8 cellular contexts compared by ENCODE assay signal in the genomic region with DNA sequence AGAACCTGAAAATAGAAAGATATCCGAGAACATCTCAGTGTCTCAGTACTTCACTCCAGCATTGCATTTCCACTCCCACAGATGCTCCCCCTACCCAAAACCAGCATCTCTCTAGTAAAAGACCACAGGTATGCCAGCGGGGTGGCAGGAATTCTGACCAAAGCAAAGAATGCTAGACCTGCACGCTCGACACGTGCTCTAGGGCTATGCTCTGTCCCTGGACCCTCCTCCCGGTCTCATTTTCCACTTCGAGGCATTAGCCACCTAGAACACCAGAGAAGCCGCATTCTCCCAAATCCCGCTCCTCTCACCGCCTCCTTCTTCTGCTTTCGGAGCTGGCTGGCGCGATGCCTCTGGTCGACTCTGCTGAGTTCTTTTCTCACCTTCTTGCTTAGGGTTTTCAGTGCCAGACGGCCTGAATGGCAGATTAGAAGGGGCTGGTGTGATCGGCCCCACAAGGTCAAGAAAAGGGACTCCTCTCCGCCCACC. TPM values are rescaled to one million over a fixed set of nuclear protein-coding genes. Genes with fewer than 3 reads are reported as not detected.
DNase-seq lines count a peak whose midpoint lies in the region; ATAC-seq, FAIRE-seq and TF ChIP-seq lines count a peak whose summit lies in the region.

No MANE protein-coding gene starts in this region.

- no peaks in the 10 kb centered on the region for H3K9me3 ChIP-seq in GM12878 (replicated peaks; ENCODE audit: control insufficient read depth, insufficient read depth, low read length)
- H3K9me3 ChIP-seq in HepG2 (ENCODE audit: low read length) = no peaks in the 10 kb centered on the region
- H3K9me3 ChIP-seq in tibial artery = no peaks in the 10 kb centered on the region

- intact Hi-C loops in GM12878 (cut with micrococcal nuclease; ENCODE audit: unreplicated experiment) (loop anchor here (2.0 to 5.0 kb wide), 2 partner anchors 69 to 283 kb away; no protein-coding TSS in a partner anchor), HepG2 (cut with micrococcal nuclease; ENCODE audit: unreplicated experiment) (loop anchor here (2.0 to 5.0 kb wide), 2 partner anchors 17 to 67 kb away; a partner anchor contains a TSS), tibial artery (cut with DNase I; ENCODE audit: low total_unique reads) (no loop called here)

- TF ChIP-seq EP300 in GM12878 (IDR thresholded peaks at IDR 0.05; ENCODE audit: borderline replicate concordance in 1 of 2, control insufficient read depth in 1 of 2, low read depth in 2 of 2, low read length in 2 of 2) (no peak), HepG2 (IDR thresholded peaks at IDR 0.05; ENCODE audit: low read depth in 2 of 2, low read length in 2 of 2) (no peak), HepG2 (CRISPR knock-in tag; IDR thresholded peaks at IDR 0.05; ENCODE audit: borderline replicate concordance) (no peak)

- 2% methylated on average over 17 of the region's 17 CpGs for WGBS in GM12878 (ENCODE audit: insufficient coverage, insufficient replicate concordance, low lambda C conversion rate, missing lambda C conversion rate)
- WGBS in HepG2 (ENCODE audit: low lambda C conversion rate) = 1% methylated on average over 16 of the region's 17 CpGs

- no peak for TF ChIP-seq RAD21 in GM12878 (IDR thresholded peaks at IDR 0.05; ENCODE audit: insufficient read depth, low read depth, low read length)
- no peak for TF ChIP-seq RAD21 in HepG2 (CRISPR knock-in tag; IDR thresholded peaks at IDR 0.05)

- peak overlapping the region; percentile 100 for H3K4me2 ChIP-seq in GM12878 (ENCODE audit: control insufficient read depth, insufficient read depth)
- H3K4me2 ChIP-seq in HepG2 (ENCODE audit: low read depth, low read length) = peak overlapping the region; percentile 96

- TF ChIP-seq POLR2A in GM12878 (IDR thresholded peaks at IDR 0.05; ENCODE audit: low read depth, low read length) (no peak), HepG2 (IDR thresholded peaks at IDR 0.05; ENCODE audit: insufficient read depth in 1 of 2, low read depth in 2 of 2, low read length in 2 of 2) (no peak)

- H3K27me3 ChIP-seq in GM12878 (replicated peaks in 1 of 2; ENCODE audit: control insufficient read depth in 2 of 2, insufficient read depth in 2 of 2, low read length in 1 of 2) = no peaks in the 10 kb centered on the region
- H3K27me3 ChIP-seq in HepG2 (ENCODE audit: control insufficient read depth in 1 of 2, insufficient read depth in 2 of 2, low read length in 2 of 2) = no peaks in the 10 kb centered on the region; a peak in 1 of 5 replicates
- H3K27me3 ChIP-seq in tibial artery = no peaks in the 10 kb centered on the region

- H3K36me3 ChIP-seq in GM12878 (ENCODE audit: control insufficient read depth in 2 of 2, insufficient read depth in 2 of 2, low read length in 1 of 2) (peaks cover 8 to 32% of the 10 kb centered on the region in 2 experiments), HepG2 (replicated peaks in 1 of 2; ENCODE audit: control insufficient read depth in 1 of 2, insufficient read depth in 2 of 2, low read length in 2 of 2) (peaks cover 24 to 42% of the 10 kb centered on the region in 2 experiments), tibial artery (peaks cover 42 to 47% (median 43%) of the 10 kb centered on the region in 3 donors)

- peak overlapping the region; percentile 86 for H3K27ac ChIP-seq in GM12878 (ENCODE audit: control insufficient read depth, insufficient read depth)
- peak overlapping the region; percentile 77 for H3K27ac ChIP-seq in HepG2 (ENCODE audit: extremely low read length, insufficient read depth, low read length)
- peak overlapping the region; percentile 80 to 92 for H3K27ac ChIP-seq in tibial artery

- in situ Hi-C loops in GM12878 (cut with MboI) (no loop called here), HepG2 (cut with HindIII; ENCODE audit: extremely low pct_ligation_motif_present, low pct_unique_long_range_greater_than_20kb) (no loop called here), GM13977 (cut with MboI; ENCODE audit: low pct_unique_long_range_greater_than_20kb, low sequenced_read_pairs, unreplicated experiment) (no loop called here)

- peak overlapping the region; percentile 86 for H2AFZ ChIP-seq in GM12878 (ENCODE audit: control insufficient read depth, low read depth, low read length)
- H2AFZ ChIP-seq in HepG2 (ENCODE audit: low read length) = no peak overlapping the region

- H3K4me1 ChIP-seq in GM12878 (ENCODE audit: control insufficient read depth, insufficient read depth, low read length) = peaks cover 5% of the 10 kb centered on the region
- H3K4me1 ChIP-seq in HepG2 (ENCODE audit: insufficient read depth, low read length) = peaks cover 35% of the 10 kb centered on the region
- peaks cover 0 to 34% (median 16%) of the 10 kb centered on the region in 4 donors for H3K4me1 ChIP-seq in tibial artery

- POLR2A ChIA-PET in GM12878 (lab: Charles Lee) = interaction anchor here (0.6 to 2.8 kb wide), 9 partner anchors 20 to 619 kb away, joined by 3 to 12 read pairs (median 5); a partner anchor contains a TSS
- POLR2A ChIA-PET in HepG2 (lab: Yijun Ruan, JAX) = interaction anchor here (0.8 to 2.1 kb wide), 18 partner anchors 9 to 619 kb away, joined by 3 to 23 read pairs (median 5); a partner anchor contains a TSS

- peak; percentile 3 for ATAC-seq in HG03097 (IDR thresholded peaks at IDR 0.05; ENCODE audit: low FRiP score, unreplicated experiment)
- no peak for ATAC-seq in GM12878
- no peak for ATAC-seq in HepG2

- TF ChIP-seq CTCF in AG10803 (conservative IDR thresholded peaks at IDR 0.05; ENCODE audit: low read length) = no peak
- no peak for TF ChIP-seq CTCF in GM12878 (IDR thresholded peaks at IDR 0.05 in 2 of 3, conservative IDR thresholded peaks at IDR 0.05 in 1 of 3; ENCODE audit: control insufficient read depth in 2 of 3, extremely low read depth in 1 of 3, insufficient read depth in 1 of 3, low read depth in 3 of 3, low read length in 3 of 3)
- no peak for TF ChIP-seq CTCF in HepG2 (CRISPR knock-in tag; IDR thresholded peaks at IDR 0.05)
- TF ChIP-seq CTCF in tibial artery (IDR thresholded peaks at IDR 0.05) = no peak
- no peak for TF ChIP-seq CTCF in GM13977 (IDR thresholded peaks at IDR 0.05; ENCODE audit: extremely low read depth, insufficient read depth, missing control alignments)

- H3K9ac ChIP-seq in GM12878 (ENCODE audit: control insufficient read depth, insufficient read depth, low read length) (peak overlapping the region; percentile 90), HepG2 (ENCODE audit: insufficient read depth, low read depth, low read length) (peak overlapping the region; percentile 96)

- BruUV-seq in GM12878 (replicated peaks; lab: Mats Ljungman, UMichigan) = TSS peak; percentile 66
- TSS peak; percentile 60 for BruUV-seq in HepG2 (replicated peaks; lab: Mats Ljungman, UMichigan)

- peak overlapping the region; percentile 93 for H3K4me3 ChIP-seq in AG10803 (ENCODE audit: low read length)
- peak overlapping the region; percentile 92 for H3K4me3 ChIP-seq in GM12878
- H3K4me3 ChIP-seq in HepG2 (replicated peaks in 1 of 3; ENCODE audit: insufficient read depth in 1 of 3, low read depth in 2 of 3, low read length in 3 of 3) = peak overlapping the region; percentile 67 to 100 (median 99)
- peak overlapping the region; percentile 85 to 99 for H3K4me3 ChIP-seq in tibial artery

- peak; percentile 47 for FAIRE-seq in GM12878 (lab: Jason Lieb, UNC)
- FAIRE-seq in HepG2 (lab: Jason Lieb, UNC) = no peak

- CTCF ChIA-PET in GM12878 (lab: Yijun Ruan, JAX) (interaction anchor here (0.5 to 3.1 kb wide), 14 partner anchors 13 to 298 kb away, joined by 3 to 13 read pairs (median 4); a partner anchor contains a TSS), HepG2 (lab: Yijun Ruan, JAX; ENCODE audit: low intra/inter-chr PET ratio, low total read pairs) (interaction anchor here (1.6 kb wide), 1 partner anchor 17 kb away, joined by 5 read pairs; no protein-coding TSS in a partner anchor)

- peaks cover 55% of the 10 kb centered on the region for H3K79me2 ChIP-seq in GM12878 (ENCODE audit: control insufficient read depth, insufficient read depth, low read length)
- peaks cover 42% of the 10 kb centered on the region for H3K79me2 ChIP-seq in HepG2 (ENCODE audit: insufficient read depth, low read length)

- SMC1A ChIA-PET in GM12878 (lab: Charles Lee; ENCODE audit: uncharacterized antibody, unreplicated experiment) = interaction anchor here (0.9 to 2.0 kb wide), 10 partner anchors 15 to 283 kb away, joined by 3 to 8 read pairs (median 4); no protein-coding TSS in a partner anchor

- H4K20me1 ChIP-seq in GM12878 (ENCODE audit: control insufficient read depth, insufficient read depth) (no peaks in the 10 kb centered on the region), HepG2 (ENCODE audit: insufficient read depth, low read length) (no peaks in the 10 kb centered on the region; the same call in 1 of the 2 replicates)

- RAD21 ChIA-PET in GM12878 (lab: Charles Lee; ENCODE audit: unreplicated experiment) = interaction anchor here (0.9 to 2.6 kb wide), 12 partner anchors 14 to 619 kb away, joined by 3 to 11 read pairs (median 4); a partner anchor contains a TSS

- DNase-seq in AG10803 (ENCODE audit: low read depth) (peak; percentile 27), GM12878 (ENCODE audit: low read depth, low spot score) (no peak), HepG2 (ENCODE audit: low spot score) (no peak), tibial artery (no peak), T-helper 9 cell (no peak), GM13977 (ENCODE audit: low spot score) (no peak)
- DNase-seq in activated CD4-positive, alpha-beta T cell treated with anti-CD3 and anti-CD28 coated beads, Interleukin-2, amount 50 U/mL, for 4 hours = no peak

RNA-seq across cellular contexts. Expression of a gene that starts 0.5 kb away (rescaled TPM):
- total RNA-seq in GM12878 (2013; cell fraction: nucleolus; rRNA removed) = 85.7 and 95.6 TPM in 2 replicates
- total RNA-seq in GM12878 (2014; rRNA removed) (54.1 and 56.1 TPM in 2 replicates), GM12878 (2014; rRNA removed; fragmentation: Illumina TruSeq; extraction: Trizol) (40.3 and 43.8 TPM in 2 replicates), GM12878 (2021) (45.5 and 50.0 TPM in 2 replicates), HepG2 (2016; rRNA removed; fragmentation: Illumina TruSeq; extraction: Trizol) (65.8 and 75.8 TPM in 2 replicates)
- 28.5 TPM for polyA plus RNA-seq in GM12878 (2011; ENCODE audit: low read depth)
- polyA plus RNA-seq in GM12878 (2011; rRNA removed) (9.6 and 17.0 TPM in 2 replicates), GM12878 (2014; fragmentation: Illumina TruSeq; extraction: Trizol) (51.0 and 56.5 TPM in 2 replicates), GM12878 (2014; fragmentation: Nextera tagmentation; extraction: Ambion mirVana) (10 to 100 TPM; 14.7 to 21.9 TPM), GM12878 (2014; rRNA removed) (35.5 and 41.6 TPM in 2 replicates), GM12878 (2016; fragmentation: Nextera tagmentation; extraction: Ambion mirVana) (100 to 1,000 TPM in 1 of 2 experiments, 10 to 100 TPM in 1; 98.5 to 100 TPM), HepG2 (2011; rRNA removed) (7.1 and 7.2 TPM in 2 replicates)
- polyA plus RNA-seq in GM12878 (2011; cell fraction: cytosol; rRNA removed) = 18.1 and 18.7 TPM in 2 replicates
- 28.0 and 37.2 TPM in 2 replicates for polyA plus RNA-seq in GM12878 (2011; cell fraction: nucleus; rRNA removed)
- polyA plus RNA-seq in GM12878 (2012) = 31.6 and 36.2 TPM in 2 replicates
- 18.0 and 22.7 TPM in 2 replicates for polyA minus RNA-seq in GM12878 (2011; rRNA and poly(A)+ RNA removed)
- polyA minus RNA-seq in GM12878 (2011; cell fraction: cytosol; rRNA and poly(A)+ RNA removed) = 11.0 and 26.6 TPM in 2 replicates
- polyA minus RNA-seq in GM12878 (2011; cell fraction: nucleus; rRNA and poly(A)+ RNA removed) = 32.3 and 51.6 TPM in 2 replicates
- 6.6 and 6.8 TPM in 2 replicates for total RNA-seq in HepG2 (2016; cell fraction: cytosol; rRNA removed; fragmentation: Illumina TruSeq; extraction: Trizol; ENCODE audit: low read depth)
- 68.7 and 76.2 TPM in 2 replicates for total RNA-seq in HepG2 (2016; cell fraction: insoluble cytoplasmic fraction; rRNA removed; fragmentation: Illumina TruSeq; extraction: Trizol)
- 16.3 and 19.0 TPM in 2 replicates for total RNA-seq in HepG2 (2016; cell fraction: membrane; rRNA removed; fragmentation: Illumina TruSeq; extraction: Trizol)
- total RNA-seq in HepG2 (2016; cell fraction: nucleus; rRNA removed; fragmentation: Illumina TruSeq; extraction: Trizol) = 55.3 and 57.6 TPM in 2 replicates
- 4.8 and 5.9 TPM in 2 replicates for polyA plus RNA-seq in HepG2 (2011; cell fraction: cytosol; rRNA removed)
- 17.4 and 22.0 TPM in 2 replicates for polyA plus RNA-seq in HepG2 (2011; cell fraction: nucleus; rRNA removed)
- polyA plus RNA-seq in HepG2 (2012) = 22.0 and 25.7 TPM in 2 replicates
- polyA plus RNA-seq in HepG2 (2016; cell fraction: cytosol; fragmentation: Illumina TruSeq; extraction: Trizol; ENCODE audit: low read depth) = 3.5 and 3.7 TPM in 2 replicates
- polyA plus RNA-seq in HepG2 (2016; cell fraction: insoluble cytoplasmic fraction; fragmentation: Illumina TruSeq; extraction: Trizol; ENCODE audit: low read depth) = 56.2 and 57.1 TPM in 2 replicates
- 8.9 and 9.7 TPM in 2 replicates for polyA plus RNA-seq in HepG2 (2016; cell fraction: membrane; fragmentation: Illumina TruSeq; extraction: Trizol; ENCODE audit: low read depth)
- 56.6 and 58.6 TPM in 2 replicates for polyA plus RNA-seq in HepG2 (2016; cell fraction: nucleus; fragmentation: Illumina TruSeq; extraction: Trizol; ENCODE audit: insufficient read depth, low read depth)
- 18.4 and 38.7 TPM in 2 replicates for polyA minus RNA-seq in HepG2 (2011; rRNA and poly(A)+ RNA removed; ENCODE audit: low replicate concordance)
- 21.0 and 22.0 TPM in 2 replicates for polyA minus RNA-seq in HepG2 (2011; cell fraction: cytosol; rRNA and poly(A)+ RNA removed)
- polyA minus RNA-seq in HepG2 (2011; cell fraction: nucleus; rRNA and poly(A)+ RNA removed) = 43.1 and 48.6 TPM in 2 replicates

RNA-seq across cellular contexts. Expression of a gene that starts 1.5 kb away (rescaled TPM):
- 150 and 163 TPM in 2 replicates for total RNA-seq in GM12878 (2013; cell fraction: nucleolus; rRNA removed)
- total RNA-seq in GM12878 (2014; rRNA removed) (19.8 and 25.3 TPM in 2 replicates), GM12878 (2014; rRNA removed; fragmentation: Illumina TruSeq; extraction: Trizol) (13.5 and 14.9 TPM in 2 replicates), GM12878 (2021) (32.0 and 37.3 TPM in 2 replicates), HepG2 (2016; rRNA removed; fragmentation: Illumina TruSeq; extraction: Trizol) (11.3 and 30.4 TPM in 2 replicates)
- 30.9 TPM for polyA plus RNA-seq in GM12878 (2011; ENCODE audit: low read depth)
- polyA plus RNA-seq in GM12878 (2011; rRNA removed) (18.1 and 27.9 TPM in 2 replicates), GM12878 (2014; fragmentation: Illumina TruSeq; extraction: Trizol) (8.8 and 20.8 TPM in 2 replicates), GM12878 (2014; fragmentation: Nextera tagmentation; extraction: Ambion mirVana) (1 to 10 TPM in 1 of 2 experiments, under 1 TPM in 1; 0.50 to 1.6 TPM), GM12878 (2014; rRNA removed) (50.9 and 59.0 TPM in 2 replicates), GM12878 (2016; fragmentation: Nextera tagmentation; extraction: Ambion mirVana) (10 to 100 TPM in 1 of 2 experiments, 1 to 10 TPM in 1; 7.2 to 16.1 TPM), HepG2 (2011; rRNA removed) (51.3 and 65.4 TPM in 2 replicates)
- 42.1 and 52.0 TPM in 2 replicates for polyA plus RNA-seq in GM12878 (2011; cell fraction: cytosol; rRNA removed)
- polyA plus RNA-seq in GM12878 (2011; cell fraction: nucleus; rRNA removed) = 296 and 299 TPM in 2 replicates
- 47.6 and 54.4 TPM in 2 replicates for polyA plus RNA-seq in GM12878 (2012)
- polyA minus RNA-seq in GM12878 (2011; rRNA and poly(A)+ RNA removed) = 16.1 and 26.5 TPM in 2 replicates
- polyA minus RNA-seq in GM12878 (2011; cell fraction: cytosol; rRNA and poly(A)+ RNA removed) = 7.8 and 10.8 TPM in 2 replicates
- 28.8 and 32.2 TPM in 2 replicates for polyA minus RNA-seq in GM12878 (2011; cell fraction: nucleus; rRNA and poly(A)+ RNA removed)
- 7.6 and 9.3 TPM in 2 replicates for total RNA-seq in HepG2 (2016; cell fraction: cytosol; rRNA removed; fragmentation: Illumina TruSeq; extraction: Trizol; ENCODE audit: low read depth)
- total RNA-seq in HepG2 (2016; cell fraction: insoluble cytoplasmic fraction; rRNA removed; fragmentation: Illumina TruSeq; extraction: Trizol) = 9.9 and 30.6 TPM in 2 replicates
- total RNA-seq in HepG2 (2016; cell fraction: membrane; rRNA removed; fragmentation: Illumina TruSeq; extraction: Trizol) = 11.2 and 13.2 TPM in 2 replicates
- 35.7 and 46.1 TPM in 2 replicates for total RNA-seq in HepG2 (2016; cell fraction: nucleus; rRNA removed; fragmentation: Illumina TruSeq; extraction: Trizol)
- 21.2 and 36.3 TPM in 2 replicates for polyA plus RNA-seq in HepG2 (2011; cell fraction: cytosol; rRNA removed)
- 464 and 562 TPM in 2 replicates for polyA plus RNA-seq in HepG2 (2011; cell fraction: nucleus; rRNA removed)
- 23.3 and 40.7 TPM in 2 replicates for polyA plus RNA-seq in HepG2 (2012)
- polyA plus RNA-seq in HepG2 (2016; cell fraction: cytosol; fragmentation: Illumina TruSeq; extraction: Trizol; ENCODE audit: low read depth) = 3.8 and 4.0 TPM in 2 replicates
- polyA plus RNA-seq in HepG2 (2016; cell fraction: insoluble cytoplasmic fraction; fragmentation: Illumina TruSeq; extraction: Trizol; ENCODE audit: low read depth) = 14.4 and 16.9 TPM in 2 replicates
- 7.9 and 8.8 TPM in 2 replicates for polyA plus RNA-seq in HepG2 (2016; cell fraction: membrane; fragmentation: Illumina TruSeq; extraction: Trizol; ENCODE audit: low read depth)
- 128 and 136 TPM in 2 replicates for polyA plus RNA-seq in HepG2 (2016; cell fraction: nucleus; fragmentation: Illumina TruSeq; extraction: Trizol; ENCODE audit: insufficient read depth, low read depth)
- polyA minus RNA-seq in HepG2 (2011; rRNA and poly(A)+ RNA removed; ENCODE audit: low replicate concordance) = 30.6 and 64.0 TPM in 2 replicates
- polyA minus RNA-seq in HepG2 (2011; cell fraction: cytosol; rRNA and poly(A)+ RNA removed) = 15.6 and 19.8 TPM in 2 replicates
- polyA minus RNA-seq in HepG2 (2011; cell fraction: nucleus; rRNA and poly(A)+ RNA removed) = 41.3 and 46.7 TPM in 2 replicates

RNA-seq across cellular contexts. Expression of a gene that starts 32.0 kb away (rescaled TPM):
- total RNA-seq in GM12878 (2013; cell fraction: nucleolus; rRNA removed) = 2.7 and 7.6 TPM in 2 replicates
- 16.1 and 23.7 TPM in 2 replicates for total RNA-seq in GM12878 (2014; rRNA removed)
- total RNA-seq in GM12878 (2014; rRNA removed; fragmentation: Illumina TruSeq; extraction: Trizol) = 12.4 and 13.5 TPM in 2 replicates
- 19.3 and 20.7 TPM in 2 replicates for total RNA-seq in GM12878 (2021)
- polyA plus RNA-seq in GM12878 (2011; ENCODE audit: low read depth) = 14.1 TPM
- polyA plus RNA-seq in GM12878 (2011; rRNA removed) = 11.7 TPM in 2 replicates
- polyA plus RNA-seq in GM12878 (2011; cell fraction: cytosol; rRNA removed) = 4.6 and 8.8 TPM in 2 replicates
- polyA plus RNA-seq in GM12878 (2011; cell fraction: nucleus; rRNA removed) = 3.0 and 3.1 TPM in 2 replicates
- polyA plus RNA-seq in GM12878 (2012) = 8.0 and 13.7 TPM in 2 replicates
- polyA plus RNA-seq in GM12878 (2014; fragmentation: Illumina TruSeq; extraction: Trizol) = 14.9 and 18.5 TPM in 2 replicates
- polyA plus RNA-seq in GM12878 (2014; fragmentation: Nextera tagmentation; extraction: Ambion mirVana) = 10 to 100 TPM; 21.1 to 33.9 TPM
- 15.2 and 17.5 TPM in 2 replicates for polyA plus RNA-seq in GM12878 (2014; rRNA removed)
- polyA plus RNA-seq in GM12878 (2016; fragmentation: Nextera tagmentation; extraction: Ambion mirVana) = 10 to 100 TPM; 25.8 to 30.5 TPM
- polyA minus RNA-seq in GM12878 (2011; rRNA and poly(A)+ RNA removed) = 5.8 and 11.1 TPM in 2 replicates
- 2.8 and 7.9 TPM in 2 replicates for polyA minus RNA-seq in GM12878 (2011; cell fraction: cytosol; rRNA and poly(A)+ RNA removed)
- polyA minus RNA-seq in GM12878 (2011; cell fraction: nucleus; rRNA and poly(A)+ RNA removed) = 0.67 and 2.8 TPM in 2 replicates
- total RNA-seq in HepG2 (2016; rRNA removed; fragmentation: Illumina TruSeq; extraction: Trizol) = 3.6 and 8.5 TPM in 2 replicates
- 1.7 and 4.0 TPM in 2 replicates for total RNA-seq in HepG2 (2016; cell fraction: cytosol; rRNA removed; fragmentation: Illumina TruSeq; extraction: Trizol; ENCODE audit: low read depth)
- total RNA-seq in HepG2 (2016; cell fraction: insoluble cytoplasmic fraction; rRNA removed; fragmentation: Illumina TruSeq; extraction: Trizol) = 5.4 and 6.1 TPM in 2 replicates
- total RNA-seq in HepG2 (2016; cell fraction: membrane; rRNA removed; fragmentation: Illumina TruSeq; extraction: Trizol) = 1.9 and 2.4 TPM in 2 replicates
- 2.2 and 2.6 TPM in 2 replicates for total RNA-seq in HepG2 (2016; cell fraction: nucleus; rRNA removed; fragmentation: Illumina TruSeq; extraction: Trizol)
- polyA plus RNA-seq in HepG2 (2011; rRNA removed) = 6.3 and 7.8 TPM in 2 replicates
- polyA plus RNA-seq in HepG2 (2011; cell fraction: cytosol; rRNA removed) = 4.6 and 6.7 TPM in 2 replicates
- polyA plus RNA-seq in HepG2 (2011; cell fraction: nucleus; rRNA removed) = 0.76 and 1.3 TPM in 2 replicates
- polyA plus RNA-seq in HepG2 (2012) = 6.7 and 10.7 TPM in 2 replicates
- 1.5 and 2.2 TPM in 2 replicates for polyA plus RNA-seq in HepG2 (2016; cell fraction: cytosol; fragmentation: Illumina TruSeq; extraction: Trizol; ENCODE audit: low read depth)
- polyA plus RNA-seq in HepG2 (2016; cell fraction: insoluble cytoplasmic fraction; fragmentation: Illumina TruSeq; extraction: Trizol; ENCODE audit: low read depth) = 5.5 and 6.6 TPM in 2 replicates
- 1.6 and 2.8 TPM in 2 replicates for polyA plus RNA-seq in HepG2 (2016; cell fraction: membrane; fragmentation: Illumina TruSeq; extraction: Trizol; ENCODE audit: low read depth)
- polyA plus RNA-seq in HepG2 (2016; cell fraction: nucleus; fragmentation: Illumina TruSeq; extraction: Trizol; ENCODE audit: insufficient read depth, low read depth) = 2.5 and 4.3 TPM in 2 replicates
- polyA minus RNA-seq in HepG2 (2011; rRNA and poly(A)+ RNA removed; ENCODE audit: low replicate concordance) = 3.6 and 8.4 TPM in 2 replicates
- 4.0 and 4.8 TPM in 2 replicates for polyA minus RNA-seq in HepG2 (2011; cell fraction: cytosol; rRNA and poly(A)+ RNA removed)
- 2.6 and 2.7 TPM in 2 replicates for polyA minus RNA-seq in HepG2 (2011; cell fraction: nucleus; rRNA and poly(A)+ RNA removed)

RNA-seq across cellular contexts. Expression of a gene that starts 32.2 kb away (rescaled TPM):
- total RNA-seq in GM12878 (2013; cell fraction: nucleolus; rRNA removed) = 87.7 and 93.3 TPM in 2 replicates
- 16.4 and 16.7 TPM in 2 replicates for total RNA-seq in GM12878 (2014; rRNA removed)
- total RNA-seq in GM12878 (2014; rRNA removed; fragmentation: Illumina TruSeq; extraction: Trizol) = 9.3 and 11.7 TPM in 2 replicates
- 28.7 and 30.3 TPM in 2 replicates for total RNA-seq in GM12878 (2021)
- 19.8 TPM for polyA plus RNA-seq in GM12878 (2011; ENCODE audit: low read depth)
- 20.1 and 27.2 TPM in 2 replicates for polyA plus RNA-seq in GM12878 (2011; rRNA removed)
- polyA plus RNA-seq in GM12878 (2011; cell fraction: cytosol; rRNA removed) = 43.8 and 72.2 TPM in 2 replicates
- polyA plus RNA-seq in GM12878 (2011; cell fraction: nucleus; rRNA removed) = 67.9 and 71.8 TPM in 2 replicates
- polyA plus RNA-seq in GM12878 (2012) = 17.5 and 19.5 TPM in 2 replicates
- polyA plus RNA-seq in GM12878 (2014; fragmentation: Illumina TruSeq; extraction: Trizol) = 16.2 and 21.4 TPM in 2 replicates
- under 1 TPM; 0.58 to 0.64 TPM for polyA plus RNA-seq in GM12878 (2014; fragmentation: Nextera tagmentation; extraction: Ambion mirVana)
- polyA plus RNA-seq in GM12878 (2014; rRNA removed) = 11.2 and 12.9 TPM in 2 replicates
- 10 to 100 TPM; 15.4 to 16.0 TPM for polyA plus RNA-seq in GM12878 (2016; fragmentation: Nextera tagmentation; extraction: Ambion mirVana)
- 42.9 and 101 TPM in 2 replicates for polyA minus RNA-seq in GM12878 (2011; rRNA and poly(A)+ RNA removed)
- polyA minus RNA-seq in GM12878 (2011; cell fraction: cytosol; rRNA and poly(A)+ RNA removed) = 19.6 and 23.3 TPM in 2 replicates
- polyA minus RNA-seq in GM12878 (2011; cell fraction: nucleus; rRNA and poly(A)+ RNA removed) = 45.8 and 69.4 TPM in 2 replicates
- 14.6 and 15.4 TPM in 2 replicates for total RNA-seq in HepG2 (2016; rRNA removed; fragmentation: Illumina TruSeq; extraction: Trizol)
- 2.2 and 3.5 TPM in 2 replicates for total RNA-seq in HepG2 (2016; cell fraction: cytosol; rRNA removed; fragmentation: Illumina TruSeq; extraction: Trizol; ENCODE audit: low read depth)
- total RNA-seq in HepG2 (2016; cell fraction: insoluble cytoplasmic fraction; rRNA removed; fragmentation: Illumina TruSeq; extraction: Trizol) = 11.0 and 14.8 TPM in 2 replicates
- 6.6 and 7.0 TPM in 2 replicates for total RNA-seq in HepG2 (2016; cell fraction: membrane; rRNA removed; fragmentation: Illumina TruSeq; extraction: Trizol)
- 13.5 and 16.7 TPM in 2 replicates for total RNA-seq in HepG2 (2016; cell fraction: nucleus; rRNA removed; fragmentation: Illumina TruSeq; extraction: Trizol)
- polyA plus RNA-seq in HepG2 (2011; rRNA removed) = 4.6 and 5.8 TPM in 2 replicates
- polyA plus RNA-seq in HepG2 (2011; cell fraction: cytosol; rRNA removed) = 4.1 and 4.8 TPM in 2 replicates
- 16.8 and 17.7 TPM in 2 replicates for polyA plus RNA-seq in HepG2 (2011; cell fraction: nucleus; rRNA removed)
- 9.1 and 10.3 TPM in 2 replicates for polyA plus RNA-seq in HepG2 (2012)
- polyA plus RNA-seq in HepG2 (2016; cell fraction: cytosol; fragmentation: Illumina TruSeq; extraction: Trizol; ENCODE audit: low read depth) = 2.3 and 2.7 TPM in 2 replicates
- polyA plus RNA-seq in HepG2 (2016; cell fraction: insoluble cytoplasmic fraction; fragmentation: Illumina TruSeq; extraction: Trizol; ENCODE audit: low read depth) = 14.7 and 21.4 TPM in 2 replicates
- polyA plus RNA-seq in HepG2 (2016; cell fraction: membrane; fragmentation: Illumina TruSeq; extraction: Trizol; ENCODE audit: low read depth) = 6.2 and 6.9 TPM in 2 replicates
- polyA plus RNA-seq in HepG2 (2016; cell fraction: nucleus; fragmentation: Illumina TruSeq; extraction: Trizol; ENCODE audit: insufficient read depth, low read depth) = 18.3 and 27.9 TPM in 2 replicates
- polyA minus RNA-seq in HepG2 (2011; rRNA and poly(A)+ RNA removed; ENCODE audit: low replicate concordance) = 14.2 and 22.5 TPM in 2 replicates
- polyA minus RNA-seq in HepG2 (2011; cell fraction: cytosol; rRNA and poly(A)+ RNA removed) = 4.9 and 7.2 TPM in 2 replicates
- polyA minus RNA-seq in HepG2 (2011; cell fraction: nucleus; rRNA and poly(A)+ RNA removed) = 12.0 and 15.0 TPM in 2 replicates
